In the genomic region with DNA sequence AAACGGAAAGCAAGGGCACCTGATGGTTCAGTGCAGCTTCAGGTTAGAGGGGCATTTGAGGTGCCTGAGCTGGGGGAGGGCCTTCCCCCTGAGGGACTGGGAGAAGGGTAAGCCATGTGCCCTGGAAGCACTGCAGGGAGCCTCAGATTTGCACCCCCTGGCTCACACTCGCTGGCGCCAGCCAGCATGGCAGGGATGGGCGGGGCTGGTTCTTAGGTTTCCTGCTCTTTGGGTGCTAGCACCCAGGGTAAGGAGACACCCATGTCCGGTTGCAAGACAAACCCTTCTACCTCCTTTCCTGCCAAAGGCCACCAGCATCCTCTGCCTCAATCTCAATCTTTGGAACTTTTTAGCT, we compare ENCODE assay signal across 9 cellular contexts. TPM values are rescaled to one million over a fixed set of nuclear protein-coding genes. Genes with fewer than 3 reads are reported as not detected.
DNase-seq lines count a peak whose midpoint lies in the region; TF ChIP-seq lines count a peak whose summit lies in the region.
"Had no signal": no experiment of that assay in that cellular context is flagged by ENCODE, and none has a peak within 500 bp of the region (broad histone marks: within the 10 kb centered on the region; RNA-seq: fewer than 3 reads in every experiment).

No MANE protein-coding gene starts in this region.

- DNase-seq in NCI-H2196 (lab: John Stamatoyannopoulos, UW; ENCODE audit: unreplicated experiment) (peak; percentile 20), NCI-H2196 treated with DMSO at 0.1 percent for 48 hours (lab: John Stamatoyannopoulos, UW; ENCODE audit: unreplicated experiment) (no peak), germinal center (ENCODE audit: low spot score) (peak; percentile 46), brain microvascular endothelial cell (no peak), mesenchymal stem cell (no peak), neuronal stem cell (ENCODE audit: low spot score) (no peak)
- peak; percentile 91 for DNase-seq in activated CD4-positive, alpha-beta T cell treated with anti-CD3 and anti-CD28 coated beads, Interleukin-2, amount 10 ng/mL, durations not matched to agents 24 days and 14 days

- H3K9me3 Mint-ChIP-seq in activated CD4-positive, alpha-beta T cell treated with anti-CD3 and anti-CD28 coated beads, Interleukin-2, amount 10 ng/mL, durations not matched to agents 24 days and 14 days: no peaks in the 10 kb centered on the region

- peaks cover 43% of the 10 kb centered on the region for H3K36me3 Mint-ChIP-seq in activated CD4-positive, alpha-beta T cell treated with anti-CD3 and anti-CD28 coated beads, Interleukin-2, amount 10 ng/mL, durations not matched to agents 24 days and 14 days (ENCODE audit: low read depth)

- H3K4me3 ChIP-seq in brain microvascular endothelial cell (ENCODE audit: low read depth, low read length): no peak overlapping the region
- no peak overlapping the region for H3K4me3 ChIP-seq in mesenchymal stem cell (ENCODE audit: insufficient read depth in 1 of 2, low read depth in 1 of 2, low read length in 2 of 2)
- H3K4me3 ChIP-seq in neuronal stem cell (ENCODE audit: low read length in 2 of 2): no peak overlapping the region
- H3K4me3 ChIP-seq: A549 had no signal

- H3K4me2 ChIP-seq in mesenchymal stem cell (ENCODE audit: low read length, poor library complexity, severe bottlenecking): no peak overlapping the region
- no peak overlapping the region for H3K4me2 ChIP-seq in neuronal stem cell (ENCODE audit: insufficient read depth, low read length, poor library complexity, severe bottlenecking)
- H3K4me2 ChIP-seq: A549 had no signal

- H3K4me1 ChIP-seq in mesenchymal stem cell (ENCODE audit: control insufficient read depth, insufficient read depth, low read depth, low read length): peaks cover 31% of the 10 kb centered on the region
- peaks cover 2 to 18% of the 10 kb centered on the region in 2 donors for H3K4me1 ChIP-seq in neuronal stem cell (ENCODE audit: control insufficient read depth in 2 of 2, insufficient read depth in 1 of 2, low read depth in 1 of 2, low read length in 2 of 2)

- H3K14ac ChIP-seq in mesenchymal stem cell (ENCODE audit: low read length in 2 of 2) (no peak overlapping the region), neuronal stem cell (ENCODE audit: low read length) (no peak overlapping the region)

- H3K23ac ChIP-seq in mesenchymal stem cell (ENCODE audit: low read length in 2 of 2) (no peak overlapping the region), neuronal stem cell (ENCODE audit: low read depth, low read length, poor library complexity) (no peak overlapping the region)

- H2BK120ac ChIP-seq in mesenchymal stem cell (ENCODE audit: low read depth, low read length) (no peak overlapping the region), neuronal stem cell (ENCODE audit: low read depth, low read length) (no peak overlapping the region)

- H3K4me3 Mint-ChIP-seq in activated CD4-positive, alpha-beta T cell treated with anti-CD3 and anti-CD28 coated beads, Interleukin-2, amount 10 ng/mL, durations not matched to agents 24 days and 14 days: peak overlapping the region; percentile 92

- 95% methylated on average over 5 of the region's 5 CpGs for WGBS in mesenchymal stem cell
- WGBS in neuronal stem cell (ENCODE audit: extremely low coverage in 2 of 2, insufficient read length in 2 of 2, insufficient replicate concordance in 1 of 2), 2 donors: no CpG with 5 or more reads among the region's 5 CpGs

- H2AK5ac ChIP-seq in mesenchymal stem cell (ENCODE audit: low read length, severe bottlenecking) (no peak overlapping the region), neuronal stem cell (ENCODE audit: low read depth, low read length) (no peak overlapping the region)

- intact Hi-C loops in activated CD4-positive, alpha-beta T cell treated with anti-CD3 and anti-CD28 coated beads, Interleukin-2, amount 10 ng/mL, durations not matched to agents 24 days and 14 days (cut with micrococcal nuclease): no loop called here

- H3K18ac ChIP-seq in mesenchymal stem cell (ENCODE audit: low read depth in 1 of 2, low read length in 2 of 2): no peak overlapping the region
- H3K18ac ChIP-seq in neuronal stem cell (ENCODE audit: low read length): no peak overlapping the region

- H3K9ac ChIP-seq in mesenchymal stem cell (ENCODE audit: low read length): no peak overlapping the region
- no peak overlapping the region for H3K9ac ChIP-seq in neuronal stem cell (ENCODE audit: low read depth, low read length, poor library complexity)

- H2BK5ac ChIP-seq in mesenchymal stem cell (ENCODE audit: low read depth, low read length, poor library complexity, severe bottlenecking) (no peak overlapping the region), neuronal stem cell (ENCODE audit: low read length) (no peak overlapping the region)

- peaks cover 13% of the 10 kb centered on the region for H3K36me3 ChIP-seq in brain microvascular endothelial cell (replicated peaks)
- H3K36me3 ChIP-seq in mesenchymal stem cell (ENCODE audit: control insufficient read depth in 1 of 2, insufficient read depth in 2 of 2, low read depth in 1 of 2, low read length in 2 of 2): peaks cover 48 to 59% of the 10 kb centered on the region in 2 experiments
- peaks cover 16 to 68% of the 10 kb centered on the region in 2 donors for H3K36me3 ChIP-seq in neuronal stem cell (replicated peaks in 1 of 2; ENCODE audit: control insufficient read depth in 2 of 2, insufficient read depth in 2 of 2, low read length in 2 of 2)

- H2BK12ac ChIP-seq in mesenchymal stem cell (ENCODE audit: low read length in 2 of 2) (no peak overlapping the region), neuronal stem cell (ENCODE audit: low read length) (no peak overlapping the region)

- peak overlapping the region; percentile 97 for H3K27ac Mint-ChIP-seq in activated CD4-positive, alpha-beta T cell treated with anti-CD3 and anti-CD28 coated beads, Interleukin-2, amount 10 ng/mL, durations not matched to agents 24 days and 14 days

- H3K27me3 Mint-ChIP-seq in activated CD4-positive, alpha-beta T cell treated with anti-CD3 and anti-CD28 coated beads, Interleukin-2, amount 10 ng/mL, durations not matched to agents 24 days and 14 days: no peaks in the 10 kb centered on the region

- H4K8ac ChIP-seq in mesenchymal stem cell (ENCODE audit: low read length): no peak overlapping the region
- no peak overlapping the region for H4K8ac ChIP-seq in neuronal stem cell (ENCODE audit: low read depth, low read length)

- no peak for TF ChIP-seq CTCF in brain microvascular endothelial cell (IDR thresholded peaks at IDR 0.05; ENCODE audit: low read depth, low read length, missing control alignments)

- H2AFZ ChIP-seq in mesenchymal stem cell (ENCODE audit: low read depth, low read length) (no peak overlapping the region), neuronal stem cell (ENCODE audit: low read length) (no peak overlapping the region)

- H4K91ac ChIP-seq in mesenchymal stem cell (ENCODE audit: low read length): no peak overlapping the region
- no peak overlapping the region for H4K91ac ChIP-seq in neuronal stem cell (ENCODE audit: low read depth, low read length, poor library complexity)

- in situ Hi-C loops in brain microvascular endothelial cell (cut with HindIII; ENCODE audit: low pct_ligation_motif_present, low sequenced_read_pairs): no loop called here

- H3K79me1 ChIP-seq in mesenchymal stem cell (replicated peaks; ENCODE audit: low read length, poor library complexity, severe bottlenecking) (peaks cover 9% of the 10 kb centered on the region), neuronal stem cell (ENCODE audit: low read depth, low read length) (peaks cover 5% of the 10 kb centered on the region)

- H3K4me1 Mint-ChIP-seq in activated CD4-positive, alpha-beta T cell treated with anti-CD3 and anti-CD28 coated beads, Interleukin-2, amount 10 ng/mL, durations not matched to agents 24 days and 14 days: peaks cover 58% of the 10 kb centered on the region

- H3K27me3 ChIP-seq in brain microvascular endothelial cell (replicated peaks) (no peaks in the 10 kb centered on the region), mesenchymal stem cell (ENCODE audit: control insufficient read depth in 1 of 2, insufficient read depth in 1 of 2, low read length in 2 of 2) (no peaks in the 10 kb centered on the region), neuronal stem cell (ENCODE audit: control insufficient read depth in 3 of 3, insufficient read depth in 3 of 3, low read depth in 1 of 3, low read length in 3 of 3) (peaks cover 0 to 7% (median 0%) of the 10 kb centered on the region in 3 experiments)

- H3K27ac ChIP-seq in temporal lobe (ENCODE audit: low read depth, low read length): peak overlapping the region; percentile 36
- no peak overlapping the region for H3K27ac ChIP-seq in brain microvascular endothelial cell
- no peak overlapping the region for H3K27ac ChIP-seq in mesenchymal stem cell (ENCODE audit: low read length, poor library complexity, severe bottlenecking)
- H3K27ac ChIP-seq in neuronal stem cell (replicated peaks; ENCODE audit: low read length): no peak overlapping the region
- H3K27ac ChIP-seq: A549 had no signal

- H3K9me3 ChIP-seq in mesenchymal stem cell (ENCODE audit: control insufficient read depth, low read length): no peaks in the 10 kb centered on the region
- H3K9me3 ChIP-seq in neuronal stem cell (replicated peaks in 1 of 2; ENCODE audit: control insufficient read depth in 2 of 2, insufficient read depth in 1 of 2, low read depth in 1 of 2, low read length in 2 of 2): no peaks in the 10 kb centered on the region
- H3K9me3 ChIP-seq: A549 had no signal

- no peak overlapping the region for H2BK15ac ChIP-seq in mesenchymal stem cell (ENCODE audit: low read depth, poor library complexity, severe bottlenecking)
- no peak overlapping the region for H2BK15ac ChIP-seq in neuronal stem cell (ENCODE audit: low read length)

- H3K4ac ChIP-seq in mesenchymal stem cell (ENCODE audit: low read depth in 1 of 2, low read length in 2 of 2) (no peak overlapping the region), neuronal stem cell (ENCODE audit: low read length) (no peak overlapping the region)

RNA-seq across cellular contexts. Expression of a gene that starts 2.3 kb away (rescaled TPM):
- 202 and 204 TPM in 2 replicates for total RNA-seq in activated CD4-positive, alpha-beta T cell treated with anti-CD3 and anti-CD28 coated beads, Interleukin-2, amount 10 ng/mL, durations not matched to agents 24 days and 14 days
- total RNA-seq in temporal lobe: 18.4 TPM
- 34.6 TPM for polyA plus RNA-seq in mesenchymal stem cell (2013, experiment 1 of 2)
- 32.7 TPM for polyA plus RNA-seq in mesenchymal stem cell (2013, experiment 2 of 2)
- 40.9 TPM for polyA plus RNA-seq in neuronal stem cell (2013, experiment 1 of 2)
- polyA plus RNA-seq in neuronal stem cell (2013, experiment 2 of 2): 39.3 TPM

RNA-seq across cellular contexts. Expression of a gene that starts 39.4 kb away (rescaled TPM):
- 50.4 and 54.6 TPM in 2 replicates for total RNA-seq in activated CD4-positive, alpha-beta T cell treated with anti-CD3 and anti-CD28 coated beads, Interleukin-2, amount 10 ng/mL, durations not matched to agents 24 days and 14 days
- total RNA-seq in temporal lobe: 24.8 TPM
- 17.3 TPM for polyA plus RNA-seq in mesenchymal stem cell (2013, experiment 1 of 2)
- 16.9 TPM for polyA plus RNA-seq in mesenchymal stem cell (2013, experiment 2 of 2)
- 31.4 TPM for polyA plus RNA-seq in neuronal stem cell (2013, experiment 1 of 2)
- polyA plus RNA-seq in neuronal stem cell (2013, experiment 2 of 2): 29.7 TPM

Comparison
In these comparisons a context has a peak if more than half of its experiments do, and no peak if none do; other contexts are left out.
1. DNase-seq: peak in NCI-H2196 (single experiment), activated CD4-positive, alpha-beta T cell treated with anti-CD3 and anti-CD28 coated beads, Interleukin-2, amount 10 ng/mL, durations not matched to agents 24 days and 14 days (single experiment) and germinal center (single experiment); none in NCI-H2196 treated with DMSO at 0.1 percent for 48 hours (single experiment), brain microvascular endothelial cell (single experiment), mesenchymal stem cell (single experiment) and neuronal stem cell (single experiment).
2. RNA of a gene that starts 2.3 kb away (total RNA-seq): 202 to 204 TPM in activated CD4-positive, alpha-beta T cell treated with anti-CD3 and anti-CD28 coated beads, Interleukin-2, amount 10 ng/mL, durations not matched to agents 24 days and 14 days; 18.4 TPM in temporal lobe (single experiment); every median in the first group is over 10 times any median in the second.